Comparison of ENCODE assay signal across 10 cellular contexts in the genomic region with DNA sequence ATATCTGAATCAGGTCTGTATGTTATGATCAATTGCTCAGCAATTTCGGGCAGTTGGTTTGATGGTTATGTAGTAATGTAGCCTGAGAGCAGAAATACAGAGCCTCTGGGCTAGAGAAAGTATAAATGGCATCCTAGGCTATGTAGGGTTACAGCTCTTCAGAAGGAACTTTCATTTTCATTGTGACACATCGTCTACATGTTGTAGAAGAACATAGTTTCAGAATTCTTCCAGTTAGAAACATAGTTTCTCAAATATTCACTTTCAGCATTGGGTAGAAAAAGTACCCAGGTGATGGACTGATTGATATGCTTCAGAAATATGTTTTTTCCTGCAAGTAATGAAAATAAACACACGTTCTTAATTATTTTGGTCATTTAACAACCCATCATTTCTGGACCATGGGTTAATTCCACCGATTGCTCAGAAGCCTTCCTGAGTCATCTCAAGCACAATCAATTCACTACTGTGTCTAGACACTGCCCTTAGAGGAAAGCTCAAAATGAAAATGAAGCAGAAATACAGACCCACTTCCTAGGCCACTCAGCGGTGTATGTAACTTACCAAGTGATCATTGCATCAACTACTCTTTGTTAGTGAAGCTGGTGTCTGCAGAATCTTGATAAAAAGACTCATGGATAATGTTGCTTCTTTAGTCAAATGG.
A peak's percentile ranks its signal among the peaks of the same experiment; 100 is the strongest.
DNase-seq lines count a peak whose midpoint lies in the region; ATAC-seq and TF ChIP-seq lines count a peak whose summit lies in the region.
"Had no signal": no experiment of that assay in that cellular context is flagged by ENCODE, and none has a peak within 500 bp of the region (broad histone marks: within the 10 kb centered on the region; RNA-seq: fewer than 3 reads in every experiment).

No MANE protein-coding gene starts in this region.

- H3K9me3 ChIP-seq in Panc1 (ENCODE audit: control insufficient read depth, insufficient read depth, low read depth, low read length) (no peaks in the 10 kb centered on the region), Caco-2 (no peaks in the 10 kb centered on the region)
- H3K9me3 ChIP-seq: BLaER1, SJSA1 had no signal

- peak overlapping the region; percentile 88 for H3K27ac ChIP-seq in Panc1 (ENCODE audit: low read length)
- H3K27ac ChIP-seq: BLaER1, SJSA1 had no signal

- H3K27me3 Mint-ChIP-seq in stimulated activated naive B cell treated with anti-CD40 and anti-IgM and Interleukin-4, amounts not matched to agents 10 μg/mL and 1 μg/mL and 100 μg/mL, for 72 hours = peaks cover 5 to 14% of the 10 kb centered on the region in 2 donors
- no peaks in the 10 kb centered on the region for H3K27me3 Mint-ChIP-seq in Caco-2 (ENCODE audit: insufficient read depth, unreplicated experiment)
- peaks cover 2 to 9% (median 5%) of the 10 kb centered on the region in 3 donors for H3K27me3 Mint-ChIP-seq in immature natural killer cell (ENCODE audit: low read depth in 3 of 3)

- TF ChIP-seq CTCF in Panc1 (IDR thresholded peaks at IDR 0.05) = no peak
- TF ChIP-seq CTCF in Caco-2 (IDR thresholded peaks at IDR 0.05; ENCODE audit: insufficient read depth in 1 of 2, low read depth in 1 of 2, low read length in 1 of 2, severe bottlenecking in 1 of 2, unreplicated experiment in 1 of 2) = no peak

- intact Hi-C loops in Panc1 (cut with micrococcal nuclease; ENCODE audit: unreplicated experiment) = no loop called here
- intact Hi-C loops in Caco-2 (cut with micrococcal nuclease; ENCODE audit: unreplicated experiment) = no loop called here

- peaks cover 2 to 4% of the 10 kb centered on the region in 2 donors for H3K36me3 Mint-ChIP-seq in stimulated activated naive B cell treated with anti-CD40 and anti-IgM and Interleukin-4, amounts not matched to agents 10 μg/mL and 1 μg/mL and 100 μg/mL, for 72 hours
- H3K36me3 Mint-ChIP-seq in Caco-2 (ENCODE audit: insufficient read depth, unreplicated experiment) = peaks cover 8% of the 10 kb centered on the region
- H3K36me3 Mint-ChIP-seq in immature natural killer cell = no peaks in the 10 kb centered on the region

- H3K4me1 Mint-ChIP-seq in stimulated activated naive B cell treated with anti-CD40 and anti-IgM and Interleukin-4, amounts not matched to agents 10 μg/mL and 1 μg/mL and 100 μg/mL, for 72 hours = peaks cover 5 to 8% of the 10 kb centered on the region in 2 donors
- H3K4me1 Mint-ChIP-seq in Caco-2 (ENCODE audit: low read depth, unreplicated experiment) = peaks cover 7% of the 10 kb centered on the region
- H3K4me1 Mint-ChIP-seq in immature natural killer cell = no peaks in the 10 kb centered on the region

- POLR2A ChIA-PET in Panc1 (lab: Charles Lee) (no interaction called here), Caco-2 (lab: Charles Lee) (no interaction called here)

- H3K4me3 Mint-ChIP-seq in stimulated activated naive B cell treated with anti-CD40 and anti-IgM and Interleukin-4, amounts not matched to agents 10 μg/mL and 1 μg/mL and 100 μg/mL, for 72 hours = peak overlapping the region; percentile 5 to 39
- H3K4me3 Mint-ChIP-seq in Caco-2 (ENCODE audit: unreplicated experiment) (no peak overlapping the region), immature natural killer cell (peak overlapping the region in 1 of 5 donors; percentile 58)

- in situ Hi-C loops in Panc1 (cut with HindIII; ENCODE audit: low pct_unique_long_range_greater_than_20kb, low sequenced_read_pairs) = no loop called here

- BruUV-seq in Panc1 (replicated peaks; lab: Mats Ljungman, UMichigan) (no TSS peak), Caco-2 (replicated peaks; lab: Mats Ljungman, UMichigan) (no TSS peak)

- no peak overlapping the region for H3K27ac Mint-ChIP-seq in stimulated activated naive B cell treated with anti-CD40 and anti-IgM and Interleukin-4, amounts not matched to agents 10 μg/mL and 1 μg/mL and 100 μg/mL, for 72 hours
- H3K27ac Mint-ChIP-seq in Caco-2 (ENCODE audit: unreplicated experiment) = no peak overlapping the region
- peak overlapping the region in 1 of 6 donors; percentile 18 for H3K27ac Mint-ChIP-seq in immature natural killer cell

- ATAC-seq in HG02870 (IDR thresholded peaks at IDR 0.05; ENCODE audit: unreplicated experiment) = peak; percentile 97
- ATAC-seq in Panc1 = peak; percentile 58; the same call in 1 of the 2 replicates
- ATAC-seq in stimulated activated naive B cell treated with anti-CD40 and anti-IgM and Interleukin-4, amounts not matched to agents 10 μg/mL and 1 μg/mL and 100 μg/mL, for 72 hours (replicated peaks) = peak; percentile 88 to 96

- no peaks in the 10 kb centered on the region for H3K9me3 Mint-ChIP-seq in stimulated activated naive B cell treated with anti-CD40 and anti-IgM and Interleukin-4, amounts not matched to agents 10 μg/mL and 1 μg/mL and 100 μg/mL, for 72 hours
- H3K9me3 Mint-ChIP-seq in Caco-2 (ENCODE audit: unreplicated experiment) (no peaks in the 10 kb centered on the region), immature natural killer cell (no peaks in the 10 kb centered on the region)

- CTCF ChIA-PET in Panc1 (lab: Charles Lee) (no interaction called here), Caco-2 (lab: Charles Lee) (interaction anchor here (1.2 kb wide), 1 partner anchor 85 kb away, joined by 8 read pairs; no protein-coding TSS in a partner anchor)

- H3K36me3 ChIP-seq in Panc1 (ENCODE audit: control insufficient read depth, insufficient read depth, low read length) (peaks cover 5% of the 10 kb centered on the region; the same call in 1 of the 2 replicates), Caco-2 (ENCODE audit: control insufficient read depth, insufficient read depth, low read length) (no peaks in the 10 kb centered on the region; the same call in 1 of the 2 replicates)
- H3K36me3 ChIP-seq: BLaER1, SJSA1 had no signal

- DNase-seq in activated T-cell treated with anti-CD3 and anti-CD28 coated beads for 48 hours (ENCODE audit: low read depth) = peak; percentile 4
- no peak for DNase-seq in activated T-cell treated with anti-CD3 and anti-CD28 coated beads for 4 hours
- no peak for DNase-seq in Panc1 (ENCODE audit: low read depth, low spot score)
- DNase-seq in stimulated activated naive B cell treated with anti-CD40 and anti-IgM and Interleukin-4, amounts not matched to agents 10 μg/mL and 1 μg/mL and 100 μg/mL, for 72 hours = no peak
- DNase-seq in globus pallidus (ENCODE audit: low spot score) = no peak
- no peak for DNase-seq in Caco-2
- no peak for DNase-seq in immature natural killer cell

- no peaks in the 10 kb centered on the region for H3K27me3 ChIP-seq in Panc1 (ENCODE audit: control insufficient read depth, insufficient read depth, low read length)
- no peaks in the 10 kb centered on the region for H3K27me3 ChIP-seq in Caco-2 (replicated peaks; ENCODE audit: control insufficient read depth, insufficient read depth, low read length)
- H3K27me3 ChIP-seq: BLaER1 had no signal

- H3K4me3 ChIP-seq in Panc1 (ENCODE audit: low read depth in 2 of 2, low read length in 2 of 2) = no peak overlapping the region
- H3K4me3 ChIP-seq in Caco-2 (ENCODE audit: low read depth, low read length) = no peak overlapping the region
- H3K4me3 ChIP-seq: BLaER1, SJSA1 had no signal

- H3K4me1 ChIP-seq in Panc1 (ENCODE audit: control insufficient read depth, insufficient read depth, low read length) (peaks cover 38% of the 10 kb centered on the region), Caco-2 (peaks cover 4% of the 10 kb centered on the region; the same call in 1 of the 2 replicates)
- H3K4me1 ChIP-seq: SJSA1 had no signal
